9 cellular contexts compared by ENCODE assay signal in the genomic region with DNA sequence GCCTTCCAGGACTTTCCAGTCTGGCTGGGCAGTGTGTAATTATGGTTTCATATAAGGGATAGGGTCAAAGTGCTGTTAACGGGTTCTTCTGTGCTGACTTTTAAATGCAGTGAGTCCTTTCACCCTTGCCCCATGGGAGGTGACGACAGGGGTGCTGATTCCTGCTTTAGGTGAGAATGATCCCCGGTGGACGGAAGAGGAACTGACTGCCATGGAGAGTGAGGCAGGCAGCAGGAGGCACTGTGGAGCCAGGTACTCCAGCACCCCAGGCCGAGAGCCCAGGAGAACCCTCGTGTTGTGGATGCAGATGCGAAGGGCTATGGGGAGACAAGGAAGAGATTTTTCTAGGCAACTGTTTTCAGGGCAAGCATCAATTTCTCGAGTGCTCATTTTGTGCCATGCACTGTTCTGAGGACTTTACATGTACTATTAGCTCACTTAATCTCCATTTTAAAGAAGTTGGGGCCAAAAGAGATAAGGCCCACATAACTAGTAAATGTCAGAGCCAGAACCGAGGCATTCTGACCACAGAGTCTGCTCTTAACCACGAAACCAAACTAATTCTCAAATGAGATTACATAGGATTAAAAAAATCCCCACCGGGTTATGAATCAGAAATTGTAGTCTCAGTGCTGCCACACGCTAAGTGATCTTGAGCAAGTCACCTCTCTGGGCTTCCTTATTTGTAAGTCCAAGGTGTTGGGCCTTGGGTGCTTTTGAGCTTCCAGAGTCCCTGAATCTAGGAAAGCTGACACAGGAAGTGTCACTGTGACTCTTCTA. TPM values are rescaled to one million over a fixed set of nuclear protein-coding genes. Genes with fewer than 3 reads are reported as not detected.
A peak's percentile ranks its signal among the peaks of the same experiment; 100 is the strongest.
DNase-seq lines count a peak whose midpoint lies in the region; ATAC-seq and TF ChIP-seq lines count a peak whose summit lies in the region.
"Had no signal": no experiment of that assay in that cellular context is flagged by ENCODE, and none has a peak within 500 bp of the region (broad histone marks: within the 10 kb centered on the region; RNA-seq: fewer than 3 reads in every experiment).

No MANE protein-coding gene starts in this region.

- H3K27ac Mint-ChIP-seq in activated CD8-positive, alpha-beta T cell treated with anti-CD3 and anti-CD28 coated beads for 36 hours: peak overlapping the region; percentile 14

- H3K9me3 Mint-ChIP-seq in activated CD8-positive, alpha-beta T cell treated with anti-CD3 and anti-CD28 coated beads for 36 hours: no peaks in the 10 kb centered on the region
- H3K9me3 Mint-ChIP-seq: brain had no signal

- intact Hi-C loops in activated CD8-positive, alpha-beta T cell treated with anti-CD3 and anti-CD28 coated beads for 36 hours (cut with micrococcal nuclease): no loop called here
- intact Hi-C loops in posterior cingulate gyrus (cut with DNase I): no loop called here

- ATAC-seq in activated CD8-positive, alpha-beta T cell treated with anti-CD3 and anti-CD28 coated beads for 36 hours: peak; percentile 57
- ATAC-seq in GM21381 (IDR thresholded peaks at IDR 0.05; ENCODE audit: unreplicated experiment) (no peak), GM19324 (IDR thresholded peaks at IDR 0.05; ENCODE audit: low FRiP score, unreplicated experiment) (no peak)

- H3K4me1 Mint-ChIP-seq in activated CD8-positive, alpha-beta T cell treated with anti-CD3 and anti-CD28 coated beads for 36 hours (ENCODE audit: low read depth): peaks cover 28% of the 10 kb centered on the region

- DNase-seq in AG09319 (ENCODE audit: extremely low read depth, low read depth) (no peak), HFF-Myc (ENCODE audit: extremely low read depth, low read depth) (no peak), iPS-NIHi11 (ENCODE audit: low spot score) (peak; percentile 67), nucleus accumbens (lab: John Stamatoyannopoulos, UW) (no peak), posterior cingulate gyrus (no peak)
- DNase-seq in activated CD8-positive, alpha-beta T cell treated with anti-CD3 and anti-CD28 coated beads for 36 hours: peak; percentile 61

- TF ChIP-seq CTCF in AG09319 (IDR thresholded peaks at IDR 0.05; ENCODE audit: low read depth, low read length): peak; percentile 31
- peak; percentile 63 for TF ChIP-seq CTCF in HFF-Myc (IDR thresholded peaks at IDR 0.05; ENCODE audit: low read depth, low read length, missing control alignments)
- peak; percentile 74 for TF ChIP-seq CTCF in activated CD8-positive, alpha-beta T cell treated with anti-CD3 and anti-CD28 coated beads for 36 hours (IDR thresholded peaks at IDR 0.05)

- peaks cover 5% of the 10 kb centered on the region for H3K36me3 Mint-ChIP-seq in activated CD8-positive, alpha-beta T cell treated with anti-CD3 and anti-CD28 coated beads for 36 hours (ENCODE audit: low read depth)

- no peak overlapping the region for H3K4me3 ChIP-seq in HFF-Myc (replicated peaks; ENCODE audit: low read depth, low read length)

- CTCF ChIA-PET in activated CD8-positive, alpha-beta T cell treated with anti-CD3 and anti-CD28 coated beads for 36 hours (lab: Charles Lee): interaction anchor here (0.9 to 6.0 kb wide), 27 partner anchors 8 to 236 kb away, joined by 3 to 137 read pairs (median 4); partner anchors contain the start of genes GRHL3, IFNLR1, NIPAL3 and STPG1

- no peaks in the 10 kb centered on the region for H3K27me3 Mint-ChIP-seq in activated CD8-positive, alpha-beta T cell treated with anti-CD3 and anti-CD28 coated beads for 36 hours

- no peak overlapping the region for H3K4me3 Mint-ChIP-seq in activated CD8-positive, alpha-beta T cell treated with anti-CD3 and anti-CD28 coated beads for 36 hours
- H3K4me3 Mint-ChIP-seq: brain had no signal

- POLR2A ChIA-PET in activated CD8-positive, alpha-beta T cell treated with anti-CD3 and anti-CD28 coated beads for 36 hours (lab: Charles Lee): interaction anchor here (1.5 kb wide), 1 partner anchor 61 kb away, joined by 6 read pairs; no protein-coding TSS in a partner anchor

RNA-seq across cellular contexts. Expression of gene STPG1, which starts 28.2 kb away (rescaled TPM):
- 1 to 10 TPM; 5.6 to 6.3 TPM for total RNA-seq in activated CD8-positive, alpha-beta T cell treated with anti-CD3 and anti-CD28 coated beads for 36 hours

RNA-seq across cellular contexts. Expression of gene NIPAL3, which starts 30.3 kb away (rescaled TPM):
- 10 to 100 TPM; 33.2 to 33.3 TPM for total RNA-seq in activated CD8-positive, alpha-beta T cell treated with anti-CD3 and anti-CD28 coated beads for 36 hours

Comparison
In these comparisons a context has a peak if more than half of its experiments do, and no peak if none do; other contexts are left out.
1. DNase-seq: peak in activated CD8-positive, alpha-beta T cell treated with anti-CD3 and anti-CD28 coated beads for 36 hours (single experiment) and iPS-NIHi11 (single experiment); none in AG09319 (single experiment), HFF-Myc (single experiment), nucleus accumbens (0 of 56) and posterior cingulate gyrus (0 of 10).
2. Peak in every context shown above with its lines, with median percentiles within 50 percentile points of each other: CTCF ChIP-seq.